In the genomic region with DNA sequence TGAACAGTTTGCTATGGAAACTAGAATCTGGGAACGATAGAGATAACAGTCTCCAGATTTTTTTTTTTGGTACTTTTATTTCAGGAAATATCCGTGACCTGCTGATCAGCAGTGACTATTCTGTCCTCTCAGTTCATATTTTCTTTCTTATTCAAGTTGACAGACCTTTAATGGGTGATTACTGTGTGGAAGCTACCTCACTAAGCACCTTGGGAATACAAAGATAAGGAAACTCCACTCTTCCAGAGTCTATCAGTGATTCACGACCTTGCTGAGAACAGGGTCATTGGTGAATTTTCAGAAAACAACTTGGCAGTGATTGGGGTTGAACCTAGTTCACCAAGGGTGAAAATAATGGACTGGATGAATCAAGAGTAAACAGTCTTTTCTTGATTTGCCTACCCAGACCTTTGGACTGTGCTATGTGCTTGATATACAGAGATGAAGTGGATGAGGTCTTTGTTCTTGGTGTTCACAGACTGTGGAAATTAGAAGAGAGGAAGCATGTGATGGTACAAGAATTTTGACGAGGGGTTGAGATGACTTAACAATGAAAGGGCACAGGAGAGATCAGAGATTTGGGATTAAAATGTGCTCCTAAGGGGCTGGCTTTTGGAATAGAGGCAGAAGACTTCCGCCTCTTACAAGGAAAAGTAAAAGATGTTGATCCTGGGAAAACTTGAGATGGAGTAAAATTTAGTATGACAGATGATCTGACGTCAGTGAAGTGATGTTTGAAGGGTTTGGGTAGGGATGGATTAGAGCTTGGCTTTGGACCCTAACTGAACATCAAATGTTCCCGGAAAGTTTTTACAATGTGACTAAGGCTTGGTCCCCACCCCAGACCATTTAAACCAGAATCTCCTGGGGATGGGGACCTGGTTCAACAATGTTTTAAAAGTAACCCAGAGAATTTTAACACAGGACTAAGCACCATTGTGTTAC, we compare ENCODE assay signal across 8 cellular contexts. TPM values are rescaled to one million over a fixed set of nuclear protein-coding genes. Genes with fewer than 3 reads are reported as not detected.
A peak's percentile ranks its signal among the peaks of the same experiment; 100 is the strongest.
DNase-seq lines count a peak whose midpoint lies in the region; TF ChIP-seq lines count a peak whose summit lies in the region.

No MANE protein-coding gene starts in this region.

- peaks cover 7% of the 10 kb centered on the region for H3K36me3 ChIP-seq in iPS-15b (ENCODE audit: control insufficient read depth, insufficient read depth, low read length)
- no peaks in the 10 kb centered on the region for H3K36me3 ChIP-seq in smooth muscle cell (ENCODE audit: low read depth)

- H3K27ac ChIP-seq in smooth muscle cell (ENCODE audit: low read depth) = no peak overlapping the region

- peaks cover 25% of the 10 kb centered on the region for H3K79me2 ChIP-seq in smooth muscle cell (ENCODE audit: low read depth)

- H3K9ac ChIP-seq in iPS-15b (ENCODE audit: low read depth, low read length) (peak overlapping the region; percentile 94), smooth muscle cell (ENCODE audit: low read depth) (peak overlapping the region; percentile 68)

- DNase-seq in DMS53 (lab: John Stamatoyannopoulos, UW) = peak; percentile 35
- DNase-seq in DMS53 treated with DMSO at 0.1 percent for 48 hours (lab: John Stamatoyannopoulos, UW; ENCODE audit: unreplicated experiment) = no peak
- DNase-seq in activated CD4-positive, alpha-beta memory T cell treated with anti-CD3 and anti-CD28 coated beads for 36 hours = no peak
- DNase-seq in smooth muscle cell (lab: John Stamatoyannopoulos, UW; ENCODE audit: unreplicated experiment) = no peak
- DNase-seq in stimulated activated CD8-positive, alpha-beta memory T cell treated with anti-CD3 and anti-CD28 coated beads, Interleukin-4, amount 100 ng/mL, for 48 hours = no peak
- DNase-seq in activated CD4-positive, alpha-beta T cell treated with anti-CD3 and anti-CD28 coated beads, Interleukin-2, amount 50 U/mL, for 48 hours = no peak
- no peak for DNase-seq in ureter (ENCODE audit: low spot score)

- peaks cover 7% of the 10 kb centered on the region for H3K27me3 ChIP-seq in iPS-15b (ENCODE audit: control insufficient read depth, insufficient read depth, low read length)
- H3K27me3 ChIP-seq in smooth muscle cell (ENCODE audit: low read depth) = no peaks in the 10 kb centered on the region

- peak overlapping the region; percentile 26 for H3K27ac Mint-ChIP-seq in activated CD4-positive, alpha-beta memory T cell treated with anti-CD3 and anti-CD28 coated beads for 36 hours

- H3K4me1 Mint-ChIP-seq in activated CD4-positive, alpha-beta memory T cell treated with anti-CD3 and anti-CD28 coated beads for 36 hours (ENCODE audit: low read depth) = peaks cover 26% of the 10 kb centered on the region

- H3K4me1 ChIP-seq in iPS-15b (ENCODE audit: control insufficient read depth, insufficient read depth, low read length) (no peaks in the 10 kb centered on the region), smooth muscle cell (ENCODE audit: low read depth) (peaks cover 9% of the 10 kb centered on the region)

- CTCF ChIA-PET in activated CD4-positive, alpha-beta memory T cell treated with anti-CD3 and anti-CD28 coated beads for 36 hours (lab: Charles Lee) = interaction anchor here (0.6 to 1.2 kb wide), 5 partner anchors 10 to 1640 kb away, joined by 3 to 5 read pairs (median 4); partner anchors contain the start of gene RRBP1

- H3K4me2 ChIP-seq in smooth muscle cell = peak overlapping the region; percentile 96

- H3K9me3 ChIP-seq in iPS-15b (ENCODE audit: control insufficient read depth, insufficient read depth, low read length) (no peaks in the 10 kb centered on the region), smooth muscle cell (replicated peaks; ENCODE audit: low read depth) (no peaks in the 10 kb centered on the region)

- WGBS in smooth muscle cell (ENCODE audit: low lambda C conversion rate) = 38% methylated on average over 7 of the region's 7 CpGs

- POLR2A ChIA-PET in activated CD4-positive, alpha-beta memory T cell treated with anti-CD3 and anti-CD28 coated beads for 36 hours (lab: Charles Lee) = interaction anchor here (0.8 to 1.3 kb wide), 6 partner anchors 8 to 369 kb away, joined by 3 to 7 read pairs (median 4); partner anchors contain the start of genes DZANK1, POLR3F, SEC23B and ZNF133

- peak overlapping the region; percentile 98 for H2AFZ ChIP-seq in smooth muscle cell (ENCODE audit: low read depth)

- H4K20me1 ChIP-seq in smooth muscle cell (ENCODE audit: low read depth) = no peaks in the 10 kb centered on the region

- H3K9me3 Mint-ChIP-seq in activated CD4-positive, alpha-beta memory T cell treated with anti-CD3 and anti-CD28 coated beads for 36 hours = no peaks in the 10 kb centered on the region

- H3K4me3 ChIP-seq in iPS-15b (ENCODE audit: low read depth, low read length) (peak overlapping the region; percentile 95), smooth muscle cell (peak overlapping the region; percentile 90)

- no peaks in the 10 kb centered on the region for H3K27me3 Mint-ChIP-seq in activated CD4-positive, alpha-beta memory T cell treated with anti-CD3 and anti-CD28 coated beads for 36 hours

- H3F3A ChIP-seq in smooth muscle cell (ENCODE audit: low read depth) = no peaks in the 10 kb centered on the region

- no peak for TF ChIP-seq CTCF in smooth muscle cell (IDR thresholded peaks at IDR 0.05; ENCODE audit: borderline replicate concordance, insufficient read depth, poor library complexity, severe bottlenecking)

- peak overlapping the region; percentile 62 for H3K4me3 Mint-ChIP-seq in activated CD4-positive, alpha-beta memory T cell treated with anti-CD3 and anti-CD28 coated beads for 36 hours

- intact Hi-C loops in activated CD4-positive, alpha-beta memory T cell treated with anti-CD3 and anti-CD28 coated beads for 36 hours (cut with micrococcal nuclease) = loop anchor here (2.0 to 10.0 kb wide), 6 partner anchors 170 to 1404 kb away; partner anchors contain the start of genes BFSP1, DZANK1, MGME1 and POLR3F

- peaks cover 12% of the 10 kb centered on the region for H3K36me3 Mint-ChIP-seq in activated CD4-positive, alpha-beta memory T cell treated with anti-CD3 and anti-CD28 coated beads for 36 hours

RNA-seq across cellular contexts. Expression of gene KAT14, which starts 1.2 kb away (rescaled TPM):
- 10 to 100 TPM; 14.2 to 14.4 TPM for total RNA-seq in activated CD4-positive, alpha-beta memory T cell treated with anti-CD3 and anti-CD28 coated beads for 36 hours
- 7.1 and 14.7 TPM in 2 replicates for total RNA-seq in smooth muscle cell
- polyA plus RNA-seq in smooth muscle cell = 7.0 and 7.9 TPM in 2 replicates
- total RNA-seq in ureter = 16.0 TPM

RNA-seq across cellular contexts. Expression of gene PET117, which starts 1.2 kb away (rescaled TPM):
- total RNA-seq in activated CD4-positive, alpha-beta memory T cell treated with anti-CD3 and anti-CD28 coated beads for 36 hours = 10 to 100 TPM; 15.2 to 15.9 TPM
- total RNA-seq in smooth muscle cell (5.5 and 9.6 TPM in 2 replicates), ureter (8.7 TPM)
- 8.6 and 10.1 TPM in 2 replicates for polyA plus RNA-seq in smooth muscle cell
